Comparison of ENCODE assay signal across 8 cellular contexts in genomic region chr6:137033828-137034227, GRCh38. TPM values are rescaled to one million over a fixed set of nuclear protein-coding genes. Genes with fewer than 3 reads are reported as not detected.
A peak's percentile ranks its signal among the peaks of the same experiment; 100 is the strongest.
DNase-seq lines count a peak whose midpoint lies in the region; ATAC-seq, FAIRE-seq and TF ChIP-seq lines count a peak whose summit lies in the region.

No MANE protein-coding gene starts in this region.

- DNase-seq in SK-MEL-5 (ENCODE audit: low read depth, low spot score), result peak; percentile 50
- DNase-seq in astrocyte (ENCODE audit: low read depth), result peak; percentile 75
- DNase-seq in NCI-H748 treated with DMSO at 0.1 percent for 48 hours (lab: John Stamatoyannopoulos, UW), result no peak
- DNase-seq in GM23338 (ENCODE audit: low spot score), result no peak
- DNase-seq in heart right ventricle, result no peak
- DNase-seq in mucosa of gallbladder (ENCODE audit: low spot score), result no peak

- FAIRE-seq in astrocyte (lab: Jason Lieb, UNC), result no peak

- no peak overlapping the region for H3K27ac Mint-ChIP-seq in astrocyte (ENCODE audit: unreplicated experiment)
- no peak overlapping the region for H3K27ac Mint-ChIP-seq in GM23338

- H3K4me1 ChIP-seq in astrocyte (ENCODE audit: insufficient read depth, low read length), result no peaks in the 10 kb centered on the region
- H3K4me1 ChIP-seq in GM23338 (ENCODE audit: insufficient read depth), result no peaks in the 10 kb centered on the region
- no peaks in the 10 kb centered on the region for H3K4me1 ChIP-seq in heart right ventricle

- no peaks in the 10 kb centered on the region for H4K20me1 ChIP-seq in astrocyte (ENCODE audit: insufficient read depth, low read length)
- H4K20me1 ChIP-seq in GM23338 (replicated peaks; ENCODE audit: insufficient read depth), result no peaks in the 10 kb centered on the region

- H3F3A ChIP-seq in GM23338 (replicated peaks; ENCODE audit: low read depth), result no peaks in the 10 kb centered on the region

- H3K4me3 Mint-ChIP-seq in astrocyte (ENCODE audit: unreplicated experiment) (no peak overlapping the region), GM23338 (no peak overlapping the region)

- no peak overlapping the region for H3K9ac ChIP-seq in astrocyte (ENCODE audit: low read length)

- H3K4me2 ChIP-seq in astrocyte (ENCODE audit: low read length), result no peak overlapping the region
- H3K4me2 ChIP-seq in GM23338, result no peak overlapping the region

- H3K36me3 Mint-ChIP-seq in astrocyte (ENCODE audit: low read depth, unreplicated experiment) (peaks cover 1% of the 10 kb centered on the region), GM23338 (ENCODE audit: low read depth) (no peaks in the 10 kb centered on the region; the same call in 2 of the 3 replicates)

- H3K4me1 Mint-ChIP-seq in astrocyte (ENCODE audit: low read depth, unreplicated experiment) (peaks cover 11% of the 10 kb centered on the region), GM23338 (no peaks in the 10 kb centered on the region)

- no peaks in the 10 kb centered on the region for H3K79me2 ChIP-seq in astrocyte (ENCODE audit: insufficient read depth, low read length)
- no peaks in the 10 kb centered on the region for H3K79me2 ChIP-seq in GM23338 (replicated peaks; ENCODE audit: insufficient read depth)

- H3K27me3 Mint-ChIP-seq in astrocyte (ENCODE audit: low read depth, unreplicated experiment) (peaks cover 21% of the 10 kb centered on the region), GM23338 (ENCODE audit: insufficient read depth, low read depth, poor library complexity) (peaks cover 1% of the 10 kb centered on the region)

- H3K27ac ChIP-seq in astrocyte (ENCODE audit: low read depth, low read length) (no peak overlapping the region), GM23338 (ENCODE audit: low read depth) (no peak overlapping the region), heart right ventricle (no peak overlapping the region)

- H3K36me3 ChIP-seq in astrocyte (ENCODE audit: insufficient read depth, low read length) (no peaks in the 10 kb centered on the region), GM23338 (ENCODE audit: insufficient read depth) (no peaks in the 10 kb centered on the region), heart right ventricle (no peaks in the 10 kb centered on the region)

- WGBS in heart right ventricle, 2 donors, result 86 to 87% methylated on average over 2 of the region's 2 CpGs

- H3K4me3 ChIP-seq in astrocyte (ENCODE audit: insufficient read depth, low read depth, low read length), result no peak overlapping the region
- H3K4me3 ChIP-seq in GM23338, result no peak overlapping the region
- no peak overlapping the region for H3K4me3 ChIP-seq in heart right ventricle

- ATAC-seq in GM18520 (IDR thresholded peaks at IDR 0.05; ENCODE audit: unreplicated experiment), result peak; percentile 99
- peak; percentile 100 for ATAC-seq in HG02870 (IDR thresholded peaks at IDR 0.05; ENCODE audit: unreplicated experiment)
- no peak for ATAC-seq in GM23338
- ATAC-seq in heart right ventricle, result no peak

- TF ChIP-seq CTCF in astrocyte (IDR thresholded peaks at IDR 0.05; ENCODE audit: insufficient read depth, low read depth, low read length) (no peak), GM23338 (conservative IDR thresholded peaks at IDR 0.05; ENCODE audit: low read depth in 2 of 2) (no peak), heart right ventricle (IDR thresholded peaks at IDR 0.05) (no peak)

- in situ Hi-C loops in SK-MEL-5 (cut with HindIII; ENCODE audit: low pct_unique_long_range_greater_than_20kb, low sequenced_read_pairs), result no loop called here

- H3K9me2 ChIP-seq in GM23338 (ENCODE audit: insufficient read depth), result peaks cover 11% of the 10 kb centered on the region; the same call in 1 of the 2 replicates

- H2AFZ ChIP-seq in astrocyte (ENCODE audit: low read depth, low read length) (no peak overlapping the region), GM23338 (no peak overlapping the region)

- H3K9me3 ChIP-seq in astrocyte (ENCODE audit: insufficient read depth, low read depth, low read length) (no peaks in the 10 kb centered on the region), heart right ventricle (no peaks in the 10 kb centered on the region)

- peaks cover 21% of the 10 kb centered on the region for H3K27me3 ChIP-seq in astrocyte (ENCODE audit: insufficient read depth, low read length)
- no peaks in the 10 kb centered on the region for H3K27me3 ChIP-seq in GM23338 (ENCODE audit: insufficient read depth)
- H3K27me3 ChIP-seq in heart right ventricle, result peaks cover 0 to 58% (median 0%) of the 10 kb centered on the region in 7 donors

- intact Hi-C loops in heart right ventricle (cut with DNase I), result no loop called here

- H3K9me3 Mint-ChIP-seq in astrocyte (ENCODE audit: unreplicated experiment) (peaks cover 12% of the 10 kb centered on the region), GM23338 (no peaks in the 10 kb centered on the region; the same call in 2 of the 3 replicates)

TF ChIP-seq in GM23338, 12 proteins besides CTCF, POLR2A, EP300 and RAD21 (continues in another document):
- no peak for TF ChIP-seq JUNB (IDR thresholded peaks at IDR 0.05; ENCODE audit: unreplicated experiment)
- no peak for TF ChIP-seq CREB1 (CRISPR knock-in tag; IDR thresholded peaks at IDR 0.05; ENCODE audit: low read depth)
- no peak for TF ChIP-seq ZNF462 (CRISPR knock-in tag; IDR thresholded peaks at IDR 0.05)
- TF ChIP-seq ZNF331 (CRISPR knock-in tag; IDR thresholded peaks at IDR 0.05; ENCODE audit: low read depth), result no peak
- TF ChIP-seq NANOG (IDR thresholded peaks at IDR 0.05; ENCODE audit: borderline replicate concordance), result no peak
- TF ChIP-seq EZH2phosphoT487 (IDR thresholded peaks at IDR 0.05; ENCODE audit: unreplicated experiment), result no peak

RNA-seq across cellular contexts. Expression of gene IL20RA, which starts 10.9 kb away (rescaled TPM):
- total RNA-seq in SK-MEL-5 (2014; rRNA removed; shearing (Covaris generic)), result not detected in 2 replicates
- not detected in 2 replicates for polyA plus RNA-seq in SK-MEL-5 (2015; cell fraction: cytosol; rRNA removed)
- not detected in 2 replicates for polyA plus RNA-seq in SK-MEL-5 (2015; cell fraction: nucleus; rRNA removed)
- total RNA-seq in astrocyte (0.07 and 0.17 TPM in 2 replicates), heart right ventricle (10 to 100 TPM in 1 of 10 donors, 1 to 10 TPM in 8, under 1 TPM in 1; 0.42 to 15.4 (median 2.2) TPM), mucosa of gallbladder (15.1 TPM)
- total RNA-seq in GM23338 (2014; rRNA removed; shearing (Covaris generic)), result 2.4 and 3.5 TPM in 2 replicates
- polyA plus RNA-seq in GM23338 (2016; fragmentation: Nextera tagmentation; extraction: Ambion mirVana) (1.2 and 2.6 TPM in 2 replicates), heart right ventricle (1 to 10 TPM in 1 of 2 donors, under 1 TPM in 1; 0.28 to 1.8 TPM)

Comparison
In these comparisons a context has a peak if more than half of its experiments do, and no peak if none do; other contexts are left out.
1. ATAC-seq: peak in GM18520 (single experiment) and HG02870 (single experiment); none in GM23338 (single experiment) and heart right ventricle (0 of 8).
2. DNase-seq: peak in SK-MEL-5 (single experiment) and astrocyte (single experiment); none in NCI-H748 treated with DMSO at 0.1 percent for 48 hours (single experiment), GM23338 (single experiment), heart right ventricle (0 of 2) and mucosa of gallbladder (single experiment).